Comparison of ENCODE assay signal across 1 cellular context in genomic region chr22:37768273-37768672, GRCh38.
TF ChIP-seq lines count a peak whose summit lies in the region.

No MANE protein-coding gene starts in this region.

TF ChIP-seq in IMR-90, 13 proteins besides CTCF, POLR2A, EP300 and RAD21 (continued from another document):
- TF ChIP-seq MAZ (IDR thresholded peaks at IDR 0.05; ENCODE audit: borderline replicate concordance, low read depth, low read length) (no peak), BHLHE40 (IDR thresholded peaks at IDR 0.05; ENCODE audit: low read depth, low read length) (no peak), USF2 (IDR thresholded peaks at IDR 0.05; ENCODE audit: low read depth, low read length) (no peak), RFX5 (IDR thresholded peaks at IDR 0.05; ENCODE audit: low read depth, low read length) (no peak), MXI1 (IDR thresholded peaks at IDR 0.05; ENCODE audit: borderline replicate concordance, low read depth, low read length) (no peak), FOS (IDR thresholded peaks at IDR 0.05; ENCODE audit: low read depth, low read length) (no peak)
